25 cellular contexts compared by ENCODE assay signal in the genomic region with DNA sequence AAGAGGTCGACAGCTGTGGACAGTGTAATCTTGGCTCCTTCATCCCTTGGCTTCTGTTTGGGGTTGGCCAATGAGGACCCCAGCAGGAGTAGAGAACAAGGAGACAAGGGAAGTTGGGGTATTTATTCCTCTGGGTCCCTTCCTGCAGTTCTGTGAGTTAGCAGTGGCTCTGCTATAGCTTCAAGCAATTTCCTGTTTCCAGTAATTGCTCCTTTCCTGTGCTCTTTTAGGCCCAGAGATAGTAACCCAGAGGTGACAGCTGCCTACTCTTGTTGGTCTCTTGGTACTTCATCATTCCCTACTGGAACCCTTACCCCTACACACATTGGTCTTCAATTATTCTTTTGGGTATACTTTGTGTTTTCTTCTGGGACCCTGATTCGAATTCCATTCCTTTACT.
"Had no signal": no experiment of that assay in that cellular context is flagged by ENCODE, and none has a peak within 500 bp of the region (broad histone marks: within the 10 kb centered on the region; RNA-seq: fewer than 3 reads in every experiment).

No MANE protein-coding gene starts in this region.

- H3K27me3 ChIP-seq: left lung, neural progenitor cell, ovary, right atrium auricular region, right lobe of liver, tibial nerve, uterus had no signal

- H3K9ac ChIP-seq: neural progenitor cell had no signal

- H3K4me3 ChIP-seq: left lung, lower lobe of right lung, neural progenitor cell, ovary, right atrium auricular region, right lobe of liver, smooth muscle cell, tibial nerve, uterus had no signal

- H3K4me1 ChIP-seq: left lung, neural progenitor cell, right lobe of liver, uterus had no signal

- H3K36me3 ChIP-seq: left lung, lower lobe of right lung, neural progenitor cell, ovary, right atrium auricular region, right lobe of liver, tibial nerve, uterus had no signal

- H3K4me2 ChIP-seq: neural progenitor cell, smooth muscle cell had no signal

- ATAC-seq: left colon; left lung; lower lobe of right lung; natural killer cell; right lobe of liver; stimulated activated memory B cell treated with anti-CD40 and anti-IgM and Interleukin-4, amounts not matched to agents 10 μg/mL and 1 μg/mL and 100 μg/mL, for 72 hours; stimulated activated naive CD8-positive, alpha-beta T cell treated with anti-CD3 and anti-CD28 coated beads, Interleukin-15, amount 100 ng/mL, for 72 hours had no signal

- H3K27ac ChIP-seq: left lung, lower lobe of right lung, neural progenitor cell, ovary, right atrium auricular region, right lobe of liver, tibial nerve, uterus had no signal

- DNase-seq: immature natural killer cell; kidney; left colon; left lung; lower lobe of right lung; mammary epithelial cell; mesenchymal stem cell; naive B cell; natural killer cell; nephron progenitor cell; ovary; right lobe of liver; stimulated activated CD4-positive, alpha-beta T cell treated with anti-CD3 and anti-CD28 coated beads, Interleukin-1b, Interleukin-23, amount 100 ng/mL, for 48 hours; stimulated activated CD4-positive, alpha-beta T cell treated with anti-CD3 and anti-CD28 coated beads, Interleukin-2, amount 100 ng/mL, for 48 hours; stimulated activated CD4-positive, alpha-beta T cell treated with anti-CD3 and anti-CD28 coated beads, Interleukin-4, amount 100 ng/mL, for 4 hours; stimulated activated CD8-positive, alpha-beta memory T cell treated with anti-CD3 and anti-CD28 coated beads, Interleukin-4, amount 100 ng/mL, for 48 hours; stimulated activated naive CD4-positive, alpha-beta T cell treated with Interleukin-2 at 50 U/mL for 16 hours; stimulated activated naive CD8-positive, alpha-beta T cell treated with anti-CD3 and anti-CD28 coated beads, Interleukin-15, amount 100 ng/mL, for 72 hours; substantia nigra; uterus had no signal

- H3K9me3 ChIP-seq: lower lobe of right lung, ovary, right lobe of liver, uterus had no signal
